11 cellular contexts compared by ENCODE assay signal in the genomic region with DNA sequence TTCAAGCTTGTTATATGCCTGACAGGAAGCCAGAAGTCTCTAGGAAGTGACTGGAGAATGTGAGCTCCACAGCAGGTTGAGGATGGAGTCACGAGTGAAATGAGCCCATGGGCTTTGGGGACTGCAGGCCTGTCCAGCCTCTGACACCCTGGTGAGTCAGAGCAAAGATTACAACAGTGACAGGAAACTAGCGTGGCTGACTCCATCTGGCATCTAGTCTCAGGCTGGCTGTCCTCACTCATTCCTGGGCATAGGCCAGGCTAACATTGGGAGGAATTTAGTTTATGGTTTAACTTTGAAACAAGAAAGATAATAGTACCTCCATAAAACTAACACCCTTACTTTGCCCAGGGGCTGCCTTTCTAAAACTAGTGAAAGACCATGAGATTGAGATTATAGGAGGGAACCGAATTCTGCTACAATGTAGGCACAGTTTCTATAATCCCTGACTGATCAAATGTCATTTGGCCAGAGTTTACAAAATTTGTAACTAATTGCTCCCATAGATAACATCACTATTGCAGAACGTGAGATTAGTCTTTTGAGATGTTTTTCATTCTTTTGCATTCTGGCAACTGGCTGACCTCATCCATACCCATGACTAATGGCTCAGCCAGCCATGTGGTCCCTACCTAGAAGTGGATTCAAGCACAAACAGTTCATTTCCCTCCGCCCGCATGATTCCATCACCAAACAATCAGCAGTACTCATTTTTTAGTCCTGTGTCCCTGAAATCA. TPM values are rescaled to one million over a fixed set of nuclear protein-coding genes. Genes with fewer than 3 reads are reported as not detected.
A peak's percentile ranks its signal among the peaks of the same experiment; 100 is the strongest.
DNase-seq lines count a peak whose midpoint lies in the region; ATAC-seq and TF ChIP-seq lines count a peak whose summit lies in the region.
"Had no signal": no experiment of that assay in that cellular context is flagged by ENCODE, and none has a peak within 500 bp of the region (broad histone marks: within the 10 kb centered on the region; RNA-seq: fewer than 3 reads in every experiment).

No MANE protein-coding gene starts in this region.

- H3K36me3 ChIP-seq in mammary epithelial cell (ENCODE audit: insufficient read depth, low read length), result no peaks in the 10 kb centered on the region
- H3K36me3 ChIP-seq: BE2C had no signal

- H3K27me3 ChIP-seq in mammary epithelial cell (ENCODE audit: insufficient read depth, low read length) (no peaks in the 10 kb centered on the region), right cardiac atrium (ENCODE audit: control insufficient read depth, insufficient read depth) (no peaks in the 10 kb centered on the region)
- H3K27me3 ChIP-seq: BE2C had no signal

- H3K4me1 ChIP-seq in mammary epithelial cell (ENCODE audit: insufficient read depth, low read length) (peaks cover 37% of the 10 kb centered on the region), right cardiac atrium (ENCODE audit: control insufficient read depth, insufficient read depth, low read length) (no peaks in the 10 kb centered on the region)
- H3K4me1 ChIP-seq: BE2C had no signal

- CTCF ChIA-PET in mammary epithelial cell (lab: Charles Lee; ENCODE audit: low non-redundant PET), result no interaction called here

- peak overlapping the region; percentile 68 for H3K9ac ChIP-seq in mammary epithelial cell (ENCODE audit: insufficient read depth, low read length)

- in situ Hi-C loops in mammary epithelial cell (cut with MboI; ENCODE audit: low sequenced_read_pairs in 2 of 2), result loop anchor here in 1 of 2 donors (10.0 kb wide), 1 partner anchor 56 kb away; no protein-coding TSS in a partner anchor

- H4K20me1 ChIP-seq in mammary epithelial cell (ENCODE audit: insufficient read depth, low read length), result no peaks in the 10 kb centered on the region

- H3K9me3 ChIP-seq in mammary epithelial cell (replicated peaks; ENCODE audit: insufficient read depth, low read length) (no peaks in the 10 kb centered on the region), right cardiac atrium (ENCODE audit: control insufficient read depth, low read length) (no peaks in the 10 kb centered on the region)
- H3K9me3 ChIP-seq: BE2C had no signal

- TF ChIP-seq CTCF in mammary epithelial cell (conservative IDR thresholded peaks at IDR 0.05 in 1 of 2, IDR thresholded peaks at IDR 0.05 in 1 of 2; ENCODE audit: extremely low read depth in 1 of 2, insufficient read depth in 1 of 2, low read depth in 1 of 2, low read length in 2 of 2), result no peak

- H3K27ac ChIP-seq in mammary epithelial cell (ENCODE audit: insufficient read depth, low read depth, low read length) (peak overlapping the region; percentile 95), right cardiac atrium (ENCODE audit: low read length) (no peak overlapping the region)

- ATAC-seq in right cardiac atrium (peak in 1 of 2 donors; percentile 63), HG03432 (IDR thresholded peaks at IDR 0.05; ENCODE audit: unreplicated experiment) (no peak), HG03565 (IDR thresholded peaks at IDR 0.05; ENCODE audit: unreplicated experiment) (no peak)

- no peak overlapping the region for H2AFZ ChIP-seq in mammary epithelial cell (ENCODE audit: low read depth, low read length)

- intact Hi-C loops in mammary epithelial cell (cut with micrococcal nuclease) (loop anchor here (2.0 kb wide), 1 partner anchor 30 kb away; no protein-coding TSS in a partner anchor), right cardiac atrium (cut with DNase I) (no loop called here)

- DNase-seq in A172 (ENCODE audit: low spot score) (peak; percentile 99), HS-27A (ENCODE audit: low read depth) (peak; percentile 100), mammary epithelial cell (peak; percentile 90), right cardiac atrium (peak; percentile 65 to 67 (median 67))
- DNase-seq in activated CD4-positive, alpha-beta T cell treated with anti-CD3 and anti-CD28 coated beads, Interleukin-2, amount 50 U/mL, for 4 hours, result no peak
- no peak for DNase-seq in stimulated activated CD4-positive, alpha-beta T cell treated with anti-CD3 and anti-CD28 coated beads, Interleukin-2, amount 100 ng/mL, for 24 hours
- DNase-seq: BE2C, NCI-H1092 treated with DMSO at 0.1 percent for 48 hours, T-helper 2 cell had no signal

- dilution Hi-C loops in mammary epithelial cell (cut with HindIII; ENCODE audit: low sequenced_read_pairs), result no loop called here

- peak overlapping the region; percentile 67 for H3K4me2 ChIP-seq in mammary epithelial cell (ENCODE audit: insufficient read depth, low read depth, low read length)

- no peak overlapping the region for H3K4me3 ChIP-seq in mammary epithelial cell (replicated peaks in 1 of 3; ENCODE audit: insufficient read depth in 1 of 3, low read depth in 2 of 3, low read length in 3 of 3)
- H3K4me3 ChIP-seq in right cardiac atrium (ENCODE audit: low read length), result no peak overlapping the region

- no peaks in the 10 kb centered on the region for H3K79me2 ChIP-seq in mammary epithelial cell (ENCODE audit: insufficient read depth, low read length)

- 0% methylated on average over 6 of the region's 6 CpGs for WGBS in mammary epithelial cell (ENCODE audit: low coverage, missing lambda C conversion rate)
- 48% methylated on average over 6 of the region's 6 CpGs for WGBS in right cardiac atrium

- TSS peak; percentile 77 for BruUV-seq in mammary epithelial cell (replicated peaks; lab: Mats Ljungman, UMichigan)

RNA-seq across cellular contexts. Expression of gene PSG1, which starts 28.4 kb away (rescaled TPM):
- total RNA-seq in A172 (2014; rRNA removed; shearing (Covaris generic)), result 0.43 and 1.5 TPM in 2 replicates
- not detected for total RNA-seq in mammary epithelial cell
- polyA plus RNA-seq in mammary epithelial cell, result 0.10 TPM
- polyA minus RNA-seq in mammary epithelial cell, result not detected
- total RNA-seq in right cardiac atrium, result not detected
- not detected for polyA plus RNA-seq in right cardiac atrium

Comparison
In these comparisons a context has a peak if more than half of its experiments do, and no peak if none do; other contexts are left out.
1. DNase-seq: peak in A172 (single experiment), HS-27A (single experiment), mammary epithelial cell (single experiment) and right cardiac atrium (3 of 3); none in activated CD4-positive, alpha-beta T cell treated with anti-CD3 and anti-CD28 coated beads, Interleukin-2, amount 50 U/mL, for 4 hours (0 of 2) and stimulated activated CD4-positive, alpha-beta T cell treated with anti-CD3 and anti-CD28 coated beads, Interleukin-2, amount 100 ng/mL, for 24 hours (0 of 2).